12 cellular contexts compared by ENCODE assay signal in the genomic region with DNA sequence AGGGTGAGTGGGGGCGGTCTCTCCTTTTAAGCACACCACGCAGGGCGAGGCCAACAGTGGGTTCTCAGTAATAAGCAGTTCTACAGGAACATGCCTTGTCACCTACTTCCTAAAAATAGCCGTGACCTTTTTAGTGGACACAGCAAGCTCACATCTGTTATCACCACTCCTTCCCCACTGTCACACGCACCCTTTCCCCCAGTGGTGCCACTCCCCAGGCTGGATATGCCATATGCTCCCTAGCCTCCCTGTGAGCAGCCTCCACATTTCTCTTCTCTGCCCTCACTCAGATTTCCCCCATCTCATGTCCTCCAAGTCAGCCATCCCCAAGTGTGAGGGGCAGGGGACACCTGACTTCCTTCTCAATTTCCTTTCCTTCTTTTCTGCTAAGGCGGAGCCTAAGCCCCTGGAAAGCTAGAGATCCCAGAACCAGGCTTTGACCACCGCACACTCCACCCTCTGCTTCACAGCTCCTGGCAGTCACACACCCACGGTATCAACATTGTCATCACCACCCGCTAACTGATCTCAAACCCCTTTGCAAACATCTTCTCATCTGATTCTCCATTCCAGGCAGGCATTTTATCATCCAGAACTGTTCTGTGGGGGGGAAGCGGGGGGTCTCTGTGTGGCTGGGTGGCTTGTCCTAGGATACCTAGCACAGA. TPM values are rescaled to one million over a fixed set of nuclear protein-coding genes. Genes with fewer than 3 reads are reported as not detected.
DNase-seq lines count a peak whose midpoint lies in the region; ATAC-seq, FAIRE-seq and TF ChIP-seq lines count a peak whose summit lies in the region.
"Had no signal": no experiment of that assay in that cellular context is flagged by ENCODE, and none has a peak within 500 bp of the region (broad histone marks: within the 10 kb centered on the region; RNA-seq: fewer than 3 reads in every experiment).

No MANE protein-coding gene starts in this region.

- peak overlapping the region; percentile 47 to 72 for H3K4me3 Mint-ChIP-seq in CD14-positive monocyte
- H3K4me3 Mint-ChIP-seq in endothelial cell (ENCODE audit: unreplicated experiment): peak overlapping the region; percentile 8
- peak overlapping the region; percentile 77 to 99 (median 94) for H3K4me3 Mint-ChIP-seq in naive thymus-derived CD8-positive, alpha-beta T cell

- no peak for ATAC-seq in naive thymus-derived CD8-positive, alpha-beta T cell
- no peak for ATAC-seq in GM18505 (IDR thresholded peaks at IDR 0.05; ENCODE audit: unreplicated experiment)
- ATAC-seq: foreskin keratinocyte had no signal

- H3K4me3 ChIP-seq in Peyer's patch: no peak overlapping the region

- no peak for FAIRE-seq in RCC 7860 (lab: Jason Lieb, UNC)

- H3K9me3 ChIP-seq in Peyer's patch: no peaks in the 10 kb centered on the region

- H3K36me3 Mint-ChIP-seq in CD14-positive monocyte (peaks cover 14 to 27% of the 10 kb centered on the region in 2 donors), endothelial cell (ENCODE audit: low read depth, unreplicated experiment) (peaks cover 6% of the 10 kb centered on the region)
- peaks cover 0 to 23% (median 0%) of the 10 kb centered on the region in 3 donors for H3K36me3 Mint-ChIP-seq in naive thymus-derived CD8-positive, alpha-beta T cell

- DNase-seq in CD14-positive monocyte (ENCODE audit: low spot score) (no peak), Peyer's patch (no peak), endothelial cell (ENCODE audit: low spot score) (no peak), NCI-H2107 treated with DMSO at 0.1 percent for 48 hours (lab: John Stamatoyannopoulos, UW; ENCODE audit: unreplicated experiment) (no peak), RCC 7860 (ENCODE audit: low spot score) (no peak), GM19240 (ENCODE audit: insufficient read length, low spot score) (no peak)
- DNase-seq in naive thymus-derived CD8-positive, alpha-beta T cell: no peak
- DNase-seq: DMS153, foreskin keratinocyte, nucleus accumbens, SIG-M5 had no signal

- H3K9me3 Mint-ChIP-seq in CD14-positive monocyte (no peaks in the 10 kb centered on the region), endothelial cell (ENCODE audit: unreplicated experiment) (no peaks in the 10 kb centered on the region)
- no peaks in the 10 kb centered on the region for H3K9me3 Mint-ChIP-seq in naive thymus-derived CD8-positive, alpha-beta T cell

- peak overlapping the region; percentile 99 to 100 (median 99) for H3K27ac ChIP-seq in Peyer's patch
- H3K27ac ChIP-seq: foreskin keratinocyte had no signal

- H3K27me3 Mint-ChIP-seq in CD14-positive monocyte (ENCODE audit: low read depth in 3 of 3) (peaks cover 0 to 2% (median 2%) of the 10 kb centered on the region in 3 donors), endothelial cell (ENCODE audit: unreplicated experiment) (peaks cover 23% of the 10 kb centered on the region)
- no peaks in the 10 kb centered on the region for H3K27me3 Mint-ChIP-seq in naive thymus-derived CD8-positive, alpha-beta T cell

- H3K4me1 Mint-ChIP-seq in CD14-positive monocyte: peaks cover 88% of the 10 kb centered on the region
- peaks cover 54% of the 10 kb centered on the region for H3K4me1 Mint-ChIP-seq in endothelial cell (ENCODE audit: unreplicated experiment)
- H3K4me1 Mint-ChIP-seq in naive thymus-derived CD8-positive, alpha-beta T cell: peaks cover 52 to 90% (median 82%) of the 10 kb centered on the region in 4 donors

- TF ChIP-seq POLR2A in Peyer's patch (IDR thresholded peaks at IDR 0.05): no peak
- no peak for TF ChIP-seq POLR2A in GM18505 (IDR thresholded peaks at IDR 0.05; ENCODE audit: borderline replicate concordance, extremely low read depth, insufficient read depth, insufficient read length)

- H3K27me3 ChIP-seq in Peyer's patch: no peaks in the 10 kb centered on the region
- H3K27me3 ChIP-seq: foreskin keratinocyte had no signal

- peak overlapping the region; percentile 82 to 94 (median 89) for H3K27ac Mint-ChIP-seq in CD14-positive monocyte
- H3K27ac Mint-ChIP-seq in endothelial cell (ENCODE audit: unreplicated experiment): peak overlapping the region; percentile 27
- H3K27ac Mint-ChIP-seq in naive thymus-derived CD8-positive, alpha-beta T cell: peak overlapping the region; percentile 74 to 97 (median 88)

- peaks cover 12 to 85% (median 44%) of the 10 kb centered on the region in 4 donors for H3K4me1 ChIP-seq in Peyer's patch

- intact Hi-C loops in CD14-positive monocyte (cut with micrococcal nuclease): loop anchor here in 1 of 2 donors (5.0 to 10.0 kb wide), 2 partner anchors 44 to 127 kb away; a partner anchor contains a TSS

- TF ChIP-seq CTCF in CD14-positive monocyte (IDR thresholded peaks at IDR 0.05) (no peak), Peyer's patch (IDR thresholded peaks at IDR 0.05) (no peak), endothelial cell (IDR thresholded peaks at IDR 0.05; ENCODE audit: unreplicated experiment) (no peak)

- H3K36me3 ChIP-seq in Peyer's patch: no peaks in the 10 kb centered on the region

- POLR2A ChIA-PET in naive thymus-derived CD8-positive, alpha-beta T cell (lab: Charles Lee): interaction anchor here (4.1 to 6.8 kb wide), 2 partner anchors 6 to 14 kb away, joined by 31 to 232 read pairs; no protein-coding TSS in a partner anchor

RNA-seq across cellular contexts. Expression of a gene that starts 3.6 kb away (rescaled TPM):
- polyA plus RNA-seq in CD14-positive monocyte: 100 to 1,000 TPM; 134 to 174 TPM
- total RNA-seq in Peyer's patch (100 to 1,000 TPM; 110 to 269 (median 238) TPM), endothelial cell (ENCODE audit: unreplicated experiment) (133 TPM)
- total RNA-seq in naive thymus-derived CD8-positive, alpha-beta T cell: 100 to 1,000 TPM; 199 to 225 TPM
- 100 to 1,000 TPM; 199 to 294 (median 265) TPM for polyA plus RNA-seq in naive thymus-derived CD8-positive, alpha-beta T cell

Comparison
In these comparisons a context has a peak if more than half of its experiments do, and no peak if none do; other contexts are left out.
1. H3K27ac Mint-ChIP-seq: peak in every context shown above with its lines; median percentile 89 in CD14-positive monocyte; 88 in naive thymus-derived CD8-positive, alpha-beta T cell; 27 in endothelial cell.
2. H3K4me3 Mint-ChIP-seq: peak in every context shown above with its lines; median percentile 94 in naive thymus-derived CD8-positive, alpha-beta T cell; 60 in CD14-positive monocyte; 8 in endothelial cell.